In the genomic region with DNA sequence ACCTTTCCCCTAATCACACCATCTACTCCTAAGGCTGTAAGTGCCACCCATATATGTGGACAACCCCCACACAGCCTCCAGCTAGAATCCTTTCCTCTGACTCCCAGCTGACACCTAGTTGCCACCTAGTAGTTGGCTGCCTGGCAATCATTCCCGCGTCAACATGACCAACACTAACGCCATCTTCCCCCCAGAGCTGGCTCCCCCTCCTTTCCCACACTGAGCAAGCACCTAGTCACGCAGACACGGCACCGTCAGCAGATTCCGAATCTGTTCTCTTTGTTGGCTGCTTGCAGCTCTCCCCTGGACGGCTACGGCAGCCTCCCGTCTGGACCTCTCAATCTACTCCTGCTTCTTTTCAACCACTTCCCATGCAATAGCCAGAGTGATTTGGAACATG, we compare ENCODE assay signal across 13 cellular contexts. TPM values are rescaled to one million over a fixed set of nuclear protein-coding genes. Genes with fewer than 3 reads are reported as not detected.
DNase-seq lines count a peak whose midpoint lies in the region; ATAC-seq and TF ChIP-seq lines count a peak whose summit lies in the region.
"Had no signal": no experiment of that assay in that cellular context is flagged by ENCODE, and none has a peak within 500 bp of the region (broad histone marks: within the 10 kb centered on the region; RNA-seq: fewer than 3 reads in every experiment).

No MANE protein-coding gene starts in this region.

- TF ChIP-seq CTCF in retinal pigment epithelial cell (conservative IDR thresholded peaks at IDR 0.05; ENCODE audit: low read depth, low read length) = no peak

- ATAC-seq in HG03135 (IDR thresholded peaks at IDR 0.05; ENCODE audit: unreplicated experiment) = no peak

- peak overlapping the region; percentile 58 for H3K27ac ChIP-seq in epithelial cell of prostate
- H3K27ac ChIP-seq: dorsolateral prefrontal cortex, transverse colon had no signal

- H3K4me3 ChIP-seq in retinal pigment epithelial cell (ENCODE audit: low read length) = no peak overlapping the region
- H3K4me3 ChIP-seq: dorsolateral prefrontal cortex, transverse colon had no signal

- DNase-seq in DMS53 (lab: John Stamatoyannopoulos, UW) (peak; percentile 2), DMS53 treated with DMSO at 0.1 percent for 48 hours (lab: John Stamatoyannopoulos, UW; ENCODE audit: unreplicated experiment) (no peak), RPMI7951 (ENCODE audit: low read depth) (peak; percentile 67), epithelial cell of prostate (ENCODE audit: low read depth, low spot score) (peak; percentile 80), retinal pigment epithelial cell (ENCODE audit: low read depth) (peak; percentile 37), NCI-H345 treated with DMSO at 0.1 percent for 48 hours (lab: John Stamatoyannopoulos, UW; ENCODE audit: unreplicated experiment) (no peak)
- no peak for DNase-seq in activated effector memory CD4-positive, alpha-beta T cell treated with anti-CD3 and anti-CD28 coated beads, Interleukin-2, amount 50 U/mL, for 16 hours
- DNase-seq: NCI-H510A treated with DMSO at 0.1 percent for 48 hours, occipital lobe, T-helper 9 cell, transverse colon had no signal

RNA-seq across cellular contexts. Expression of a gene that starts 27.7 kb away (rescaled TPM):
- 59.6 and 71.9 TPM in 2 replicates for total RNA-seq in RPMI7951 (2014; rRNA removed; shearing (Covaris generic))

RNA-seq across cellular contexts. Expression of a gene that starts 27.9 kb away (rescaled TPM):
- total RNA-seq in RPMI7951 (2014; rRNA removed; shearing (Covaris generic)) = 35.4 and 49.2 TPM in 2 replicates

RNA-seq across cellular contexts. Expression of a gene that starts 49.7 kb away (rescaled TPM):
- 10.2 and 15.4 TPM in 2 replicates for total RNA-seq in RPMI7951 (2014; rRNA removed; shearing (Covaris generic))

RNA-seq across cellular contexts. Expression of a gene that starts 50.1 kb away (rescaled TPM):
- total RNA-seq in RPMI7951 (2014; rRNA removed; shearing (Covaris generic)) = 6.5 and 9.3 TPM in 2 replicates

Comparison
In these comparisons a context has a peak if more than half of its experiments do, and no peak if none do; other contexts are left out.
1. DNase-seq: peak in DMS53 (single experiment), RPMI7951 (single experiment), epithelial cell of prostate (single experiment) and retinal pigment epithelial cell (single experiment); none in DMS53 treated with DMSO at 0.1 percent for 48 hours (single experiment), activated effector memory CD4-positive, alpha-beta T cell treated with anti-CD3 and anti-CD28 coated beads, Interleukin-2, amount 50 U/mL, for 16 hours (single experiment) and NCI-H345 treated with DMSO at 0.1 percent for 48 hours (single experiment).